Comparison of ENCODE assay signal across 8 cellular contexts in genomic region chr12:92141585-92142244, GRCh38. TPM values are rescaled to one million over a fixed set of nuclear protein-coding genes. Genes with fewer than 3 reads are reported as not detected.
DNase-seq lines count a peak whose midpoint lies in the region; ATAC-seq and TF ChIP-seq lines count a peak whose summit lies in the region.

No MANE protein-coding gene starts in this region.

- H3K9ac ChIP-seq in KMS-11 (no peak overlapping the region), colonic mucosa (ENCODE audit: low read depth in 2 of 2, low read length in 2 of 2) (peak overlapping the region; percentile 48 to 99)

- POLR2A ChIA-PET in CD8-positive, alpha-beta memory T cell (lab: Charles Lee): interaction anchor here (0.6 to 5.9 kb wide), 16 partner anchors 8 to 561 kb away, joined by 3 to 78 read pairs (median 4); no protein-coding TSS in a partner anchor

- peak overlapping the region; percentile 98 for H3K27ac ChIP-seq in CD8-positive, alpha-beta memory T cell (ENCODE audit: low read depth, low read length)
- H3K27ac ChIP-seq in KMS-11 (no peak overlapping the region), colonic mucosa (peak overlapping the region; percentile 99)

- peak overlapping the region; percentile 82 to 99 (median 98) for H3K27ac Mint-ChIP-seq in CD8-positive, alpha-beta memory T cell
- peak overlapping the region; percentile 92 to 95 for H3K27ac Mint-ChIP-seq in natural killer cell treated with Interleukin-12 subunit alpha and Interleukin-12 subunit beta and Interleukin-15 and Interleukin-18, amount 100 ng/mL, for 72 hours

- peaks cover 40 to 95% (median 64%) of the 10 kb centered on the region in 3 donors for H3K36me3 Mint-ChIP-seq in CD8-positive, alpha-beta memory T cell
- H3K36me3 Mint-ChIP-seq in natural killer cell treated with Interleukin-12 subunit alpha and Interleukin-12 subunit beta and Interleukin-15 and Interleukin-18, amount 100 ng/mL, for 72 hours: peaks cover 44% of the 10 kb centered on the region

- TF ChIP-seq CTCF in KMS-11 (conservative IDR thresholded peaks at IDR 0.05; ENCODE audit: low read depth, low read length) (no peak), colonic mucosa (IDR thresholded peaks at IDR 0.05) (no peak)

- H3K4me3 Mint-ChIP-seq in CD8-positive, alpha-beta memory T cell: peak overlapping the region; percentile 95 to 100 (median 100)
- H3K4me3 Mint-ChIP-seq in natural killer cell treated with Interleukin-12 subunit alpha and Interleukin-12 subunit beta and Interleukin-15 and Interleukin-18, amount 100 ng/mL, for 72 hours: peak overlapping the region; percentile 96

- no peaks in the 10 kb centered on the region for H3K27me3 ChIP-seq in CD8-positive, alpha-beta memory T cell (ENCODE audit: insufficient read depth, low read length, poor library complexity, severe bottlenecking)
- H3K27me3 ChIP-seq in KMS-11 (ENCODE audit: insufficient read depth, low read depth): no peaks in the 10 kb centered on the region
- no peaks in the 10 kb centered on the region for H3K27me3 ChIP-seq in colonic mucosa

- DNase-seq in CD8-positive, alpha-beta memory T cell: peak in 3 of 5 donors; percentile 50 to 80 (median 67)
- DNase-seq in colonic mucosa (no peak), putamen (ENCODE audit: low spot score) (no peak), globus pallidus (ENCODE audit: low spot score) (no peak)
- DNase-seq in natural killer cell treated with Interleukin-12 subunit alpha and Interleukin-12 subunit beta and Interleukin-15 and Interleukin-18, amount 100 ng/mL, for 72 hours (ENCODE audit: low spot score): no peak

- H3K9me3 ChIP-seq in CD8-positive, alpha-beta memory T cell (ENCODE audit: low read length): no peaks in the 10 kb centered on the region
- no peaks in the 10 kb centered on the region for H3K9me3 ChIP-seq in colonic mucosa

- peaks cover 46% of the 10 kb centered on the region for H3K79me2 ChIP-seq in KMS-11 (ENCODE audit: insufficient read depth, low read depth)

- H3K36me3 ChIP-seq in CD8-positive, alpha-beta memory T cell (ENCODE audit: insufficient read depth, low read length): peaks cover 54% of the 10 kb centered on the region
- H3K36me3 ChIP-seq in KMS-11 (ENCODE audit: insufficient read depth) (no peaks in the 10 kb centered on the region), colonic mucosa (no peaks in the 10 kb centered on the region)

- H3K4me1 Mint-ChIP-seq in CD8-positive, alpha-beta memory T cell: peaks cover 21 to 26% (median 23%) of the 10 kb centered on the region in 3 donors
- H3K4me1 Mint-ChIP-seq in natural killer cell treated with Interleukin-12 subunit alpha and Interleukin-12 subunit beta and Interleukin-15 and Interleukin-18, amount 100 ng/mL, for 72 hours (ENCODE audit: low read depth in 2 of 2): peaks cover 46 to 54% of the 10 kb centered on the region in 2 donors

- peak overlapping the region; percentile 98 for H3K4me3 ChIP-seq in CD8-positive, alpha-beta memory T cell (ENCODE audit: low read length)
- no peak overlapping the region for H3K4me3 ChIP-seq in KMS-11 (IDR thresholded peaks at IDR 0.05; ENCODE audit: insufficient read depth, low read depth, low read length)
- H3K4me3 ChIP-seq in colonic mucosa: peak overlapping the region; percentile 82

- CTCF ChIA-PET in CD8-positive, alpha-beta memory T cell (lab: Charles Lee): interaction anchor here (0.8 to 1.0 kb wide), 2 partner anchors 107 to 150 kb away, joined by 3 read pairs; no protein-coding TSS in a partner anchor

- H2AFZ ChIP-seq in KMS-11 (ENCODE audit: low read depth): no peak overlapping the region

- H3K27me3 Mint-ChIP-seq in CD8-positive, alpha-beta memory T cell: peaks cover 0 to 14% of the 10 kb centered on the region in 2 donors
- H3K27me3 Mint-ChIP-seq in natural killer cell treated with Interleukin-12 subunit alpha and Interleukin-12 subunit beta and Interleukin-15 and Interleukin-18, amount 100 ng/mL, for 72 hours: no peaks in the 10 kb centered on the region

- ATAC-seq in natural killer cell treated with Interleukin-12 subunit alpha and Interleukin-12 subunit beta and Interleukin-15 and Interleukin-18, amount 100 ng/mL, for 72 hours: no peak
- ATAC-seq in HG03135 (IDR thresholded peaks at IDR 0.05; ENCODE audit: unreplicated experiment) (no peak), GM21576 (IDR thresholded peaks at IDR 0.05; ENCODE audit: unreplicated experiment) (no peak)

- intact Hi-C loops in colonic mucosa (cut with DNase I): loop anchor here (5.0 kb wide), 2 partner anchors 69 to 329 kb away; no protein-coding TSS in a partner anchor

- H3K4me2 ChIP-seq in KMS-11: peak overlapping the region; percentile 72

- no peaks in the 10 kb centered on the region for H4K20me1 ChIP-seq in KMS-11 (ENCODE audit: insufficient read depth)

- peaks cover 3% of the 10 kb centered on the region for H3K4me1 ChIP-seq in CD8-positive, alpha-beta memory T cell (ENCODE audit: insufficient read depth, low read length)
- peaks cover 63% of the 10 kb centered on the region for H3K4me1 ChIP-seq in KMS-11 (ENCODE audit: low read depth, poor library complexity, severe bottlenecking)
- peaks cover 10% of the 10 kb centered on the region for H3K4me1 ChIP-seq in colonic mucosa

- peaks cover 0 to 8% (median 2%) of the 10 kb centered on the region in 5 donors for H3K9me3 Mint-ChIP-seq in CD8-positive, alpha-beta memory T cell
- H3K9me3 Mint-ChIP-seq in natural killer cell treated with Interleukin-12 subunit alpha and Interleukin-12 subunit beta and Interleukin-15 and Interleukin-18, amount 100 ng/mL, for 72 hours: no peaks in the 10 kb centered on the region

RNA-seq across cellular contexts. Expression of gene BTG1, which starts 3.9 kb away (rescaled TPM):
- total RNA-seq in CD8-positive, alpha-beta memory T cell: 100 to 1,000 TPM in 1 of 2 experiments, 10 to 100 TPM in 1; 98.3 to 103 TPM
- 748 TPM for polyA plus RNA-seq in CD8-positive, alpha-beta memory T cell
- 100 to 1,000 TPM in 1 of 2 donors, 10 to 100 TPM in 1; 87.1 to 152 TPM for total RNA-seq in colonic mucosa
- total RNA-seq in natural killer cell treated with Interleukin-12 subunit alpha and Interleukin-12 subunit beta and Interleukin-15 and Interleukin-18, amount 100 ng/mL, for 72 hours: 100 to 1,000 TPM in 1 of 2 donors, 10 to 100 TPM in 1; 80.0 to 249 TPM

Comparison
In these comparisons a context has a peak if more than half of its experiments do, and no peak if none do; other contexts are left out.
1. DNase-seq: peak in CD8-positive, alpha-beta memory T cell (3 of 5); none in colonic mucosa (single experiment), natural killer cell treated with Interleukin-12 subunit alpha and Interleukin-12 subunit beta and Interleukin-15 and Interleukin-18, amount 100 ng/mL, for 72 hours (single experiment), putamen (single experiment) and globus pallidus (single experiment).